ENCODE assay signal across 23 cellular contexts in genomic region chr3:197485143-197485542, GRCh38.
"Had no signal": no experiment of that assay in that cellular context is flagged by ENCODE, and none has a peak within 500 bp of the region (broad histone marks: within the 10 kb centered on the region; RNA-seq: fewer than 3 reads in every experiment).

No MANE protein-coding gene starts in this region.

- ATAC-seq: foreskin keratinocyte; gastroesophageal sphincter; heart left ventricle; left lobe of liver; mucosa of descending colon; right lobe of liver; stimulated activated naive B cell treated with anti-CD40 and anti-IgM and Interleukin-4, amounts not matched to agents 10 μg/mL and 1 μg/mL and 100 μg/mL, for 72 hours; upper lobe of right lung had no signal

- H3K36me3 Mint-ChIP-seq: memory B cell; mesothelial cell of epicardium; naive B cell; natural killer cell treated with Interleukin-12 subunit alpha and Interleukin-12 subunit beta and Interleukin-15 and Interleukin-18, amount 100 ng/mL, for 72 hours; stimulated activated naive B cell treated with anti-CD40 and anti-IgM and Interleukin-4, amounts not matched to agents 10 μg/mL and 1 μg/mL and 100 μg/mL, for 72 hours had no signal

- H3K27ac Mint-ChIP-seq: dendritic cell treated with granulocyte-macrophage colony-stimulating factor and Interleukin-4, amounts not matched to agents 40 ng/mL and 50 ng/mL, for 4 days; memory B cell; mesothelial cell of epicardium; natural killer cell treated with Interleukin-12 subunit alpha and Interleukin-12 subunit beta and Interleukin-15 and Interleukin-18, amount 100 ng/mL, for 72 hours; stimulated activated naive CD8-positive, alpha-beta T cell treated with anti-CD3 and anti-CD28 coated beads, Interleukin-15, Interleukin-2, amounts not matched to agents 100 ng/mL and 50 ng/mL, for 24 hours had no signal

- DNase-seq: effector CD8-positive, alpha-beta T cell; foreskin keratinocyte; heart left ventricle; kidney; naive B cell; pancreas; small intestine; stimulated activated CD4-positive, alpha-beta T cell treated with anti-CD3 and anti-CD28 coated beads, Interleukin-15, amount 100 ng/mL, for 24 hours; stimulated activated CD4-positive, alpha-beta T cell treated with anti-CD3 and anti-CD28 coated beads, Interleukin-2, amount 100 ng/mL, for 48 hours; stimulated activated naive B cell treated with anti-CD40 and anti-IgM and Interleukin-4, amounts not matched to agents 10 μg/mL and 1 μg/mL and 100 μg/mL, for 72 hours; transverse colon; upper lobe of right lung; uterus had no signal

- H3K4me3 Mint-ChIP-seq: dendritic cell treated with granulocyte-macrophage colony-stimulating factor and Interleukin-4, amounts not matched to agents 40 ng/mL and 50 ng/mL, for 4 days; memory B cell; mesothelial cell of epicardium; naive B cell; natural killer cell treated with Interleukin-12 subunit alpha and Interleukin-12 subunit beta and Interleukin-15 and Interleukin-18, amount 100 ng/mL, for 72 hours; neural crest cell; stimulated activated naive B cell treated with anti-CD40 and anti-IgM and Interleukin-4, amounts not matched to agents 10 μg/mL and 1 μg/mL and 100 μg/mL, for 72 hours; stimulated activated naive CD8-positive, alpha-beta T cell treated with anti-CD3 and anti-CD28 coated beads, Interleukin-15, Interleukin-2, amounts not matched to agents 100 ng/mL and 50 ng/mL, for 24 hours had no signal

- H3K4me1 Mint-ChIP-seq: memory B cell; naive B cell; stimulated activated naive B cell treated with anti-CD40 and anti-IgM and Interleukin-4, amounts not matched to agents 10 μg/mL and 1 μg/mL and 100 μg/mL, for 72 hours had no signal

- H3K9me3 Mint-ChIP-seq: dendritic cell treated with granulocyte-macrophage colony-stimulating factor and Interleukin-4, amounts not matched to agents 40 ng/mL and 50 ng/mL, for 4 days; memory B cell; mesothelial cell of epicardium; natural killer cell treated with Interleukin-12 subunit alpha and Interleukin-12 subunit beta and Interleukin-15 and Interleukin-18, amount 100 ng/mL, for 72 hours; stimulated activated naive B cell treated with anti-CD40 and anti-IgM and Interleukin-4, amounts not matched to agents 10 μg/mL and 1 μg/mL and 100 μg/mL, for 72 hours; stimulated activated naive CD8-positive, alpha-beta T cell treated with anti-CD3 and anti-CD28 coated beads, Interleukin-15, Interleukin-2, amounts not matched to agents 100 ng/mL and 50 ng/mL, for 24 hours had no signal
